In the genomic region with DNA sequence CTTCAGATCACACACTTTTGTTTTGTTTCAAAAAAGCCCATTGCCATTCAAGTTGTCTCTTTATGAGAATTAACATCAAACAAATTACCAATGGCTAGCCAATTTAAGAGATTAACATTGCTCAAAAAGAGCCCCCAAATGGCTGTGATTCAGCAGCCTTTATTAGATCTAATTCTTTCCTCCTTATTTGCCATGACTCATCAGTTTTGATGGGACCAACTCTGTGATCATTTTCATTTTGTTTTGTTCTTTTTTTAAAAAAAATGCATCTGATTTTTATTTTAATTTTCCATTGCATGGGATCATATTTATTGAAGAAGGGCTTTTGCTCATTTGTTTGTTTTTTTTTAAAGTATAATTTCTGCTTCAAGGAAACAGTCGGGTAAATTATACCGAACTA, we compare ENCODE assay signal across 24 cellular contexts.
"Had no signal": no experiment of that assay in that cellular context is flagged by ENCODE, and none has a peak within 500 bp of the region (broad histone marks: within the 10 kb centered on the region; RNA-seq: fewer than 3 reads in every experiment).

No MANE protein-coding gene starts in this region.

- FAIRE-seq: endometrium, islet of Langerhans, keratinocyte had no signal

- H3K4me3 ChIP-seq: colonic mucosa, esophagus squamous epithelium, gastroesophageal sphincter, heart left ventricle, left lung, lower lobe of right lung, mucosa of descending colon had no signal

- H3K27ac ChIP-seq: colonic mucosa, epithelial cell of prostate, esophagus squamous epithelium, gastroesophageal sphincter, heart left ventricle, left lung, lower lobe of right lung had no signal

- H3K9me3 ChIP-seq: colonic mucosa, esophagus squamous epithelium, gastroesophageal sphincter, heart left ventricle, left lung, lower lobe of right lung, mucosa of descending colon had no signal

- H3K36me3 ChIP-seq: colonic mucosa, esophagus squamous epithelium, gastroesophageal sphincter, heart left ventricle, left lung, lower lobe of right lung had no signal

- ATAC-seq: effector memory CD8-positive, alpha-beta T cell; esophagus mucosa; gastroesophageal sphincter; heart left ventricle; left cardiac atrium; left lung; left ventricle myocardium superior; lower lobe of right lung; mucosa of descending colon had no signal

- DNase-seq: colonic mucosa; cortex of kidney; effector CD8-positive, alpha-beta T cell; effector memory CD8-positive, alpha-beta T cell; endodermal cell; erythroblast; esophagus squamous epithelium; foreskin fibroblast; foreskin melanocyte; heart left ventricle; hippocampal formation; left cardiac atrium; left lung; left ventricle myocardium superior; lower lobe of right lung; mesenchymal stem cell; mucosa of descending colon; naive B cell had no signal

- H3K4me1 ChIP-seq: colonic mucosa, esophagus squamous epithelium, gastroesophageal sphincter, heart left ventricle, left lung, lower lobe of right lung had no signal

- H3K27me3 ChIP-seq: colonic mucosa, esophagus squamous epithelium, gastroesophageal sphincter, heart left ventricle, left lung had no signal
